In the genomic region with DNA sequence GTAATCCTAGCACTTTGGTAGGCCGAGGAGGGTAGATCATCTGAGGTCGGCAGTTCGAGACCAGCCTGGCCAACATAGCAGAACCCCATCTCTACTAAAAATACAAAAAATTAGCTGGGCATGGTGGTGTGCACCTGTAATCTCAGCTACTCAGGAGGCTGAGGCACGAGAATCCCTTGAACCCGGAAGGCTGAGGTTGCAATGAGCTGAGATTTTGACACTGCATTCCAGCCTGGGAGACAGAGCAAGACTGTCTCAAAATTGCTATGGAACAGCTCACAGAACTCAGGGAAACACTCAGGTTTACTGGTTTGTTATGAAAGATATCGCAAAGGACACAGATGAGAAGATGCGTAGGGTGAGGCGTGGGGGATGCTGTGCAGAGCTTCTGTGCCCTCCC, we compare ENCODE assay signal across 20 cellular contexts. TPM values are rescaled to one million over a fixed set of nuclear protein-coding genes. Genes with fewer than 3 reads are reported as not detected.
DNase-seq lines count a peak whose midpoint lies in the region; ATAC-seq and TF ChIP-seq lines count a peak whose summit lies in the region.
"Had no signal": no experiment of that assay in that cellular context is flagged by ENCODE, and none has a peak within 500 bp of the region (broad histone marks: within the 10 kb centered on the region; RNA-seq: fewer than 3 reads in every experiment).

No MANE protein-coding gene starts in this region.

- no peaks in the 10 kb centered on the region for H3K27me3 Mint-ChIP-seq in activated T-cell treated with anti-CD3 and anti-CD28 coated beads, Interleukin-2, amount 50 U/mL, for 72 hours (ENCODE audit: low read depth)
- H3K27me3 Mint-ChIP-seq in activated T-helper 17 cell treated with anti-CD3 and anti-CD28 coated beads, Interleukin-2, amount 50 U/mL, for 72 hours, result no peaks in the 10 kb centered on the region
- H3K27me3 Mint-ChIP-seq in naive thymus-derived CD8-positive, alpha-beta T cell, result no peaks in the 10 kb centered on the region

- in situ Hi-C loops in GM13976 (cut with MboI; ENCODE audit: low sequenced_read_pairs, unreplicated experiment), result no loop called here

- H3K27ac Mint-ChIP-seq in activated T-cell treated with anti-CD3 and anti-CD28 coated beads, Interleukin-2, amount 50 U/mL, for 72 hours, result no peak overlapping the region
- no peak overlapping the region for H3K27ac Mint-ChIP-seq in activated T-helper 17 cell treated with anti-CD3 and anti-CD28 coated beads, Interleukin-2, amount 50 U/mL, for 72 hours
- H3K27ac Mint-ChIP-seq in naive thymus-derived CD8-positive, alpha-beta T cell, result peak overlapping the region; percentile 48 to 98 (median 92)

- no peak for TF ChIP-seq CTCF in GM13976 (IDR thresholded peaks at IDR 0.05; ENCODE audit: borderline replicate concordance, control extremely low read depth, extremely low read depth, insufficient read depth, missing control alignments)

- peaks cover 79% of the 10 kb centered on the region for H3K4me1 Mint-ChIP-seq in activated T-cell treated with anti-CD3 and anti-CD28 coated beads, Interleukin-2, amount 50 U/mL, for 72 hours (ENCODE audit: low read depth)
- H3K4me1 Mint-ChIP-seq in activated T-helper 17 cell treated with anti-CD3 and anti-CD28 coated beads, Interleukin-2, amount 50 U/mL, for 72 hours, result peaks cover 37% of the 10 kb centered on the region
- peaks cover 32 to 75% (median 66%) of the 10 kb centered on the region in 4 donors for H3K4me1 Mint-ChIP-seq in naive thymus-derived CD8-positive, alpha-beta T cell

- no peak for ATAC-seq in activated T-cell treated with anti-CD3 and anti-CD28 coated beads, Interleukin-2, amount 50 U/mL, for 72 hours (replicated peaks in 1 of 2)
- ATAC-seq in activated T-helper 17 cell treated with anti-CD3 and anti-CD28 coated beads, Interleukin-2, amount 50 U/mL, for 72 hours (replicated peaks), result no peak
- no peak for ATAC-seq in naive thymus-derived CD8-positive, alpha-beta T cell
- ATAC-seq in HG03108 (IDR thresholded peaks at IDR 0.05; ENCODE audit: unreplicated experiment) (no peak), GM19463 (IDR thresholded peaks at IDR 0.05; ENCODE audit: unreplicated experiment) (no peak)

- peak overlapping the region; percentile 7 to 94 for H3K4me3 Mint-ChIP-seq in activated T-cell treated with anti-CD3 and anti-CD28 coated beads, Interleukin-2, amount 50 U/mL, for 72 hours
- H3K4me3 Mint-ChIP-seq in activated T-helper 17 cell treated with anti-CD3 and anti-CD28 coated beads, Interleukin-2, amount 50 U/mL, for 72 hours, result peak overlapping the region; percentile 93
- H3K4me3 Mint-ChIP-seq in naive thymus-derived CD8-positive, alpha-beta T cell, result peak overlapping the region in 4 of 10 donors; percentile 7 to 94 (median 41)

- POLR2A ChIA-PET in naive thymus-derived CD8-positive, alpha-beta T cell (lab: Charles Lee), result interaction anchor here (6.8 kb wide), 1 partner anchor 16 kb away, joined by 48 read pairs; no protein-coding TSS in a partner anchor

- no peaks in the 10 kb centered on the region for H3K9me3 Mint-ChIP-seq in activated T-cell treated with anti-CD3 and anti-CD28 coated beads, Interleukin-2, amount 50 U/mL, for 72 hours
- H3K9me3 Mint-ChIP-seq in activated T-helper 17 cell treated with anti-CD3 and anti-CD28 coated beads, Interleukin-2, amount 50 U/mL, for 72 hours, result no peaks in the 10 kb centered on the region
- no peaks in the 10 kb centered on the region for H3K9me3 Mint-ChIP-seq in naive thymus-derived CD8-positive, alpha-beta T cell

- no peak for DNase-seq in activated T-cell treated with anti-CD3 and anti-CD28 coated beads, Interleukin-2, amount 50 U/mL, for 72 hours
- DNase-seq in activated T-cell treated with anti-CD3 and anti-CD28 coated beads for 4 hours, result no peak
- no peak for DNase-seq in naive thymus-derived CD8-positive, alpha-beta T cell
- DNase-seq in GM13976 (ENCODE audit: low spot score), result no peak
- DNase-seq in middle frontal gyrus (ENCODE audit: extremely low spot score, low spot score), result no peak
- DNase-seq: DMS79 treated with DMSO at 0.1 percent for 48 hours; GM23248; MG63; NCI-H1092 treated with DMSO at 0.1 percent for 48 hours; NCI-H1694; NCI-H2107; NCI-H345; NCI-H69; NK-92 treated with Interleukin-12 subunit alpha and Interleukin-12 subunit beta, amount 100 ng/mL, for 24 hours; OCI-M1 had no signal

- peaks cover 0 to 5% of the 10 kb centered on the region in 2 donors for H3K36me3 Mint-ChIP-seq in activated T-cell treated with anti-CD3 and anti-CD28 coated beads, Interleukin-2, amount 50 U/mL, for 72 hours (ENCODE audit: insufficient read depth in 2 of 2)
- H3K36me3 Mint-ChIP-seq in activated T-helper 17 cell treated with anti-CD3 and anti-CD28 coated beads, Interleukin-2, amount 50 U/mL, for 72 hours (ENCODE audit: low read depth), result peaks cover 30% of the 10 kb centered on the region
- peaks cover 0 to 5% (median 0%) of the 10 kb centered on the region in 3 donors for H3K36me3 Mint-ChIP-seq in naive thymus-derived CD8-positive, alpha-beta T cell

RNA-seq across cellular contexts. Expression of gene FAM118A, which starts 2.7 kb away (rescaled TPM):
- total RNA-seq in activated T-cell treated with anti-CD3 and anti-CD28 coated beads, Interleukin-2, amount 50 U/mL, for 72 hours, result 100 to 1,000 TPM in 1 of 2 donors, 10 to 100 TPM in 1; 50.1 to 130 TPM
- total RNA-seq in activated T-helper 17 cell treated with anti-CD3 and anti-CD28 coated beads, Interleukin-2, amount 50 U/mL, for 72 hours, result 10 to 100 TPM; 64.3 to 99.4 TPM
- 10 to 100 TPM; 82.8 to 88.5 TPM for total RNA-seq in naive thymus-derived CD8-positive, alpha-beta T cell
- polyA plus RNA-seq in naive thymus-derived CD8-positive, alpha-beta T cell, result 10 to 100 TPM; 33.2 to 67.8 (median 48.1) TPM

RNA-seq across cellular contexts. Expression of gene UPK3A, which starts 27.7 kb away (rescaled TPM):
- not detected for total RNA-seq in activated T-cell treated with anti-CD3 and anti-CD28 coated beads, Interleukin-2, amount 50 U/mL, for 72 hours
- not detected for total RNA-seq in activated T-helper 17 cell treated with anti-CD3 and anti-CD28 coated beads, Interleukin-2, amount 50 U/mL, for 72 hours
- not detected for total RNA-seq in naive thymus-derived CD8-positive, alpha-beta T cell
- not detected for polyA plus RNA-seq in naive thymus-derived CD8-positive, alpha-beta T cell
- total RNA-seq: A172, GM23248, SJSA1 had no signal
- polyA plus RNA-seq: GM23248 had no signal

Comparison
In these comparisons a context has a peak if more than half of its experiments do, and no peak if none do; other contexts are left out.
1. H3K27ac Mint-ChIP-seq: peak in naive thymus-derived CD8-positive, alpha-beta T cell (10 of 10); none in activated T-cell treated with anti-CD3 and anti-CD28 coated beads, Interleukin-2, amount 50 U/mL, for 72 hours (single experiment) and activated T-helper 17 cell treated with anti-CD3 and anti-CD28 coated beads, Interleukin-2, amount 50 U/mL, for 72 hours (single experiment).